ENCODE assay signal across 8 cellular contexts in the genomic region with DNA sequence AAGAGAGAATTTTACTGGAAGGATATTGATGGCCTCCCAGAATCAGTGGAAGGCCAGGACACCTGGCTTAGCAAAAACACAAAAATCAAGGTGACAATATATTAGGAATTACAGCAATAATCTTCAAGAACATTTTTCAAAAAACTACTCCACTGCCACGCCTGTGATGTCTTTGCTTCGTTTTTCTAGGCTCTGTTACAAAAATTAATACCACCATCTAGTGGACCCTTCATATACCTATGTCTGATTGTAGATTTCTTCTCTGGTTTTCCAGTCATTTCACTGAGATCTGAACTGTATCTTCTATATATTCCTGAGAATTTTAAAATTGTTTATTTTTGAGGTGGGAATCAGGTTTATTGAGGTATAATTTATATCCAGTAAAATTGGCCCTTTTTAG. TPM values are rescaled to one million over a fixed set of nuclear protein-coding genes. Genes with fewer than 3 reads are reported as not detected.
DNase-seq lines count a peak whose midpoint lies in the region; ATAC-seq, FAIRE-seq and TF ChIP-seq lines count a peak whose summit lies in the region.

No MANE protein-coding gene starts in this region.

- no peaks in the 10 kb centered on the region for H3K9me3 ChIP-seq in GM23248 (ENCODE audit: low read depth)
- no peaks in the 10 kb centered on the region for H3K9me3 ChIP-seq in kidney (ENCODE audit: control insufficient read depth in 1 of 2, low read length in 2 of 2)
- H3K9me3 ChIP-seq in gastrocnemius medialis = no peaks in the 10 kb centered on the region

- H4K20me1 ChIP-seq in GM23248 (ENCODE audit: insufficient read depth) = no peaks in the 10 kb centered on the region

- H3K9ac ChIP-seq in GM23248 = peak overlapping the region; percentile 9; the same call in 1 of the 2 replicates
- H3K9ac ChIP-seq in kidney (ENCODE audit: low read length in 2 of 2) = no peak overlapping the region

- peak overlapping the region; percentile 86 for H2AFZ ChIP-seq in GM23248

- no peaks in the 10 kb centered on the region for H3K9me2 ChIP-seq in GM23248 (ENCODE audit: insufficient read depth)

- no peaks in the 10 kb centered on the region for H3K36me3 ChIP-seq in GM23248 (ENCODE audit: low read depth)
- H3K36me3 ChIP-seq in kidney (ENCODE audit: control insufficient read depth in 1 of 2, insufficient read depth in 2 of 2, low read length in 2 of 2) = no peaks in the 10 kb centered on the region
- no peaks in the 10 kb centered on the region for H3K36me3 ChIP-seq in gastrocnemius medialis

- FAIRE-seq in kidney (lab: Jason Lieb, UNC) = peak; percentile 46

- ATAC-seq in gastrocnemius medialis = no peak
- no peak for ATAC-seq in HG02798 (IDR thresholded peaks at IDR 0.05; ENCODE audit: poor library complexity, unreplicated experiment)
- no peak for ATAC-seq in GM21447 (IDR thresholded peaks at IDR 0.05; ENCODE audit: unreplicated experiment)

- TF ChIP-seq CTCF in kidney (IDR thresholded peaks at IDR 0.05; ENCODE audit: borderline replicate concordance, extremely low read depth, insufficient read depth) = peak; percentile 20
- TF ChIP-seq CTCF in gastrocnemius medialis (IDR thresholded peaks at IDR 0.05 in 4 of 5, conservative IDR thresholded peaks at IDR 0.05 in 1 of 5) = no peak

- DNase-seq in EH (ENCODE audit: low read depth) (peak; percentile 25), GM23248 (peak; percentile 51), OCI-M1 (lab: John Stamatoyannopoulos, UW) (peak; percentile 74), kidney (no peak), cerebellar cortex (ENCODE audit: low spot score) (no peak), gastrocnemius medialis (no peak)

- H3K27ac ChIP-seq in GM23248 (no peak overlapping the region), kidney (ENCODE audit: low read depth in 2 of 2, low read length in 2 of 2) (no peak overlapping the region), gastrocnemius medialis (no peak overlapping the region)

- no peak for TF ChIP-seq POLR2A in gastrocnemius medialis (IDR thresholded peaks at IDR 0.05)

- 7 to 12% methylated on average over 2 of the region's 2 CpGs for WGBS in GM23248 (ENCODE audit: low coverage in 1 of 2, low lambda C conversion rate in 2 of 2, missing lambda C conversion rate in 2 of 2), 2 experiments

- no peak overlapping the region for H3K4me2 ChIP-seq in GM23248 (ENCODE audit: unreplicated experiment)

- H3K27me3 ChIP-seq in GM23248 (replicated peaks; ENCODE audit: insufficient read depth) (no peaks in the 10 kb centered on the region), gastrocnemius medialis (no peaks in the 10 kb centered on the region)

- H3K4me3 ChIP-seq in GM23248 (peak overlapping the region; percentile 38; the same call in 1 of the 2 replicates), kidney (ENCODE audit: low read length in 2 of 2) (peak overlapping the region; percentile 15 to 44), gastrocnemius medialis (no peak overlapping the region)

- H3K79me2 ChIP-seq in GM23248 (ENCODE audit: insufficient read depth) = no peaks in the 10 kb centered on the region

- in situ Hi-C loops in GM23248 (cut with MboI) = no loop called here
- in situ Hi-C loops in gastrocnemius medialis (cut with MboI; ENCODE audit: low sequenced_read_pairs in 4 of 4) = loop anchor here in 3 of 4 donors (10.0 to 25.0 kb wide), 2 partner anchors 55 to 1302 kb away; partner anchors contain the start of genes C3orf33 (in 2 of the 3) and CCNL1 (in 2 of the 3)

- no peaks in the 10 kb centered on the region for H3F3A ChIP-seq in GM23248 (ENCODE audit: insufficient read depth)

- intact Hi-C loops in kidney (cut with DNase I) = no loop called here
- intact Hi-C loops in gastrocnemius medialis (cut with DNase I; ENCODE audit: low total_unique reads) = loop anchor here (10.0 kb wide), 3 partner anchors 815 to 1535 kb away; partner anchors contain the start of genes DHX36 and TIPARP

- peaks cover 4% of the 10 kb centered on the region; the same call in 1 of the 2 replicates for H3K4me1 ChIP-seq in GM23248 (ENCODE audit: insufficient read depth)
- no peaks in the 10 kb centered on the region for H3K4me1 ChIP-seq in kidney (ENCODE audit: control insufficient read depth in 1 of 2, insufficient read depth in 1 of 2, low read depth in 1 of 2, low read length in 2 of 2)
- peaks cover 0 to 3% of the 10 kb centered on the region in 2 donors for H3K4me1 ChIP-seq in gastrocnemius medialis

RNA-seq across cellular contexts. Expression of gene SLC33A1, which starts 5.6 kb away (rescaled TPM):
- total RNA-seq in GM23248 (2014; rRNA removed; shearing (Covaris generic)) = 43.8 and 49.3 TPM in 2 replicates
- polyA plus RNA-seq in GM23248 (2016; fragmentation: Nextera tagmentation; extraction: Ambion mirVana) (23.3 and 24.9 TPM in 2 replicates), kidney (ENCODE audit: insufficient read depth, low read depth, low replicate concordance) (16.1 TPM)
- total RNA-seq in kidney (36.8 TPM), gastrocnemius medialis (1 to 10 TPM; 7.0 to 9.3 (median 8.2) TPM)

RNA-seq across cellular contexts. Expression of gene GMPS, which starts 10.6 kb away (rescaled TPM):
- total RNA-seq in GM23248 (2014; rRNA removed; shearing (Covaris generic)) = 49.0 and 71.7 TPM in 2 replicates
- 58.2 and 65.1 TPM in 2 replicates for polyA plus RNA-seq in GM23248 (2016; fragmentation: Nextera tagmentation; extraction: Ambion mirVana)
- total RNA-seq in kidney = 43.9 TPM
- polyA plus RNA-seq in kidney (ENCODE audit: insufficient read depth, low read depth, low replicate concordance) = 21.1 TPM
- 10 to 100 TPM; 26.7 to 34.7 (median 32.5) TPM for total RNA-seq in gastrocnemius medialis

RNA-seq across cellular contexts. Expression of gene C3orf33, which starts 53.8 kb away (rescaled TPM):
- total RNA-seq in GM23248 (2014; rRNA removed; shearing (Covaris generic)) = 2.1 and 3.9 TPM in 2 replicates
- polyA plus RNA-seq in GM23248 (2016; fragmentation: Nextera tagmentation; extraction: Ambion mirVana) = 4.6 and 4.7 TPM in 2 replicates
- total RNA-seq in kidney = 6.0 TPM
- 8.1 TPM for polyA plus RNA-seq in kidney (ENCODE audit: insufficient read depth, low read depth, low replicate concordance)
- total RNA-seq in gastrocnemius medialis = 1 to 10 TPM; 1.4 to 6.1 (median 3.9) TPM

Comparison
In these comparisons a context has a peak if more than half of its experiments do, and no peak if none do; other contexts are left out.
1. DNase-seq: peak in EH (single experiment), GM23248 (single experiment) and OCI-M1 (single experiment); none in kidney (single experiment), cerebellar cortex (single experiment) and gastrocnemius medialis (0 of 2).
2. H3K4me3 ChIP-seq: peak in GM23248 (single experiment) and kidney (2 of 2); none in gastrocnemius medialis (0 of 4).